In the genomic region with DNA sequence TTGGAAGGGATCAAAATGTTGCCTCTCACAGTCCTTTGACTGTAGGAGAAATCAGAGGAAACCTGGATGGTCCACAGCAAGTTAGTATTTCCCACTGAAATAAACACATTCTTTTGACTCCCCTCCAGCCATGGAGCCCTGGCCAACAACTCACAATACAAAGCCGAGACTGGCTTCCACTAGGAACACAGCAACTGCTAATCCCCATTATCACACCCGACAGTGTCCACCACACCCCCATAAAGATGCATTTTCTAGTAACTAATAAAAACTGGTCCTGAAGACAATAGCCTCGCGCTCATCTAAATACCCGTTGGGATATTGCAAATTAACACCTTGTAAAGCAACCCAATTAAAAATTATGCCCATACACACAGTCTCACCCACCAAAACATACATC, we compare ENCODE assay signal across 8 cellular contexts. TPM values are rescaled to one million over a fixed set of nuclear protein-coding genes. Genes with fewer than 3 reads are reported as not detected.
DNase-seq lines count a peak whose midpoint lies in the region; ATAC-seq and TF ChIP-seq lines count a peak whose summit lies in the region.

No MANE protein-coding gene starts in this region.

- H3K9me3 ChIP-seq in HUES64 (ENCODE audit: insufficient read depth, low read depth, low read length) (no peaks in the 10 kb centered on the region), colonic mucosa (no peaks in the 10 kb centered on the region)

- H3K27me3 ChIP-seq in HUES64 (ENCODE audit: insufficient read depth, low read length) (peaks cover 74% of the 10 kb centered on the region), colonic mucosa (no peaks in the 10 kb centered on the region)

- intact Hi-C loops in colonic mucosa (cut with DNase I), result no loop called here

- DNase-seq in AG09309 (ENCODE audit: low read depth) (no peak), colonic mucosa (no peak), KG1 (lab: John Stamatoyannopoulos, UW) (no peak)
- no peak for DNase-seq in naive thymus-derived CD8-positive, alpha-beta T cell
- DNase-seq in stimulated activated CD4-positive, alpha-beta T cell treated with anti-CD3 and anti-CD28 coated beads, Interleukin-12 subunit alpha, Interleukin-12 subunit beta, amount 100 ng/mL, for 4 hours, result no peak

- H3K4me1 Mint-ChIP-seq in naive thymus-derived CD8-positive, alpha-beta T cell, result peaks cover 4 to 11% (median 10%) of the 10 kb centered on the region in 4 donors

- H3K36me3 ChIP-seq in HUES64 (ENCODE audit: insufficient read depth, low read length) (no peaks in the 10 kb centered on the region), colonic mucosa (no peaks in the 10 kb centered on the region)

- no peak overlapping the region for H3K27ac Mint-ChIP-seq in naive thymus-derived CD8-positive, alpha-beta T cell

- peak overlapping the region; percentile 52 for H3K4me3 ChIP-seq in AG09309 (ENCODE audit: control insufficient read depth, low read depth, low read length)
- peak overlapping the region; percentile 78 for H3K4me3 ChIP-seq in HUES64 (ENCODE audit: low read length)
- H3K4me3 ChIP-seq in colonic mucosa, result peak overlapping the region; percentile 79

- peak overlapping the region in 7 of 10 donors; percentile 82 to 90 (median 83) for H3K4me3 Mint-ChIP-seq in naive thymus-derived CD8-positive, alpha-beta T cell

- no peaks in the 10 kb centered on the region for H3K9me3 Mint-ChIP-seq in naive thymus-derived CD8-positive, alpha-beta T cell

- ATAC-seq in naive thymus-derived CD8-positive, alpha-beta T cell, result no peak
- no peak for ATAC-seq in HG02970 (IDR thresholded peaks at IDR 0.05; ENCODE audit: low FRiP score, unreplicated experiment)
- ATAC-seq in HG03139 (IDR thresholded peaks at IDR 0.05; ENCODE audit: unreplicated experiment), result no peak

- WGBS in HUES64, result 64% methylated on average over 5 of the region's 5 CpGs

- no peak for TF ChIP-seq CTCF in AG09309 (IDR thresholded peaks at IDR 0.05; ENCODE audit: control insufficient read depth, insufficient read depth, low read depth, low read length, missing control alignments)
- TF ChIP-seq CTCF in colonic mucosa (IDR thresholded peaks at IDR 0.05), result no peak

- POLR2A ChIA-PET in naive thymus-derived CD8-positive, alpha-beta T cell (lab: Charles Lee), result no interaction called here

- no peak overlapping the region for H3K27ac ChIP-seq in HUES64 (ENCODE audit: low read depth, low read length)
- H3K27ac ChIP-seq in colonic mucosa, result no peak overlapping the region

- H3K27me3 Mint-ChIP-seq in naive thymus-derived CD8-positive, alpha-beta T cell, result peaks cover 20 to 48% (median 39%) of the 10 kb centered on the region in 5 donors

- no peaks in the 10 kb centered on the region for H3K36me3 Mint-ChIP-seq in naive thymus-derived CD8-positive, alpha-beta T cell

- H3K4me1 ChIP-seq in HUES64 (ENCODE audit: insufficient read depth, low read length) (peaks cover 32% of the 10 kb centered on the region), colonic mucosa (no peaks in the 10 kb centered on the region)

- H3K9ac ChIP-seq in HUES64 (ENCODE audit: low read depth, low read length), result no peak overlapping the region
- no peak overlapping the region for H3K9ac ChIP-seq in colonic mucosa (ENCODE audit: low read depth in 2 of 2, low read length in 2 of 2)

RNA-seq across cellular contexts. Expression of a gene that starts 0.8 kb away (rescaled TPM):
- polyA plus RNA-seq in HUES64 (2013, experiment 1 of 2), result 79.7 TPM
- 92.4 TPM for polyA plus RNA-seq in HUES64 (2013, experiment 2 of 2)
- total RNA-seq in colonic mucosa, result 10 to 100 TPM; 15.1 to 22.1 TPM
- 1 to 10 TPM; 6.7 to 7.2 TPM for total RNA-seq in naive thymus-derived CD8-positive, alpha-beta T cell
- polyA plus RNA-seq in naive thymus-derived CD8-positive, alpha-beta T cell, result 1 to 10 TPM; 6.1 to 7.1 (median 6.3) TPM
